In the genomic region with DNA sequence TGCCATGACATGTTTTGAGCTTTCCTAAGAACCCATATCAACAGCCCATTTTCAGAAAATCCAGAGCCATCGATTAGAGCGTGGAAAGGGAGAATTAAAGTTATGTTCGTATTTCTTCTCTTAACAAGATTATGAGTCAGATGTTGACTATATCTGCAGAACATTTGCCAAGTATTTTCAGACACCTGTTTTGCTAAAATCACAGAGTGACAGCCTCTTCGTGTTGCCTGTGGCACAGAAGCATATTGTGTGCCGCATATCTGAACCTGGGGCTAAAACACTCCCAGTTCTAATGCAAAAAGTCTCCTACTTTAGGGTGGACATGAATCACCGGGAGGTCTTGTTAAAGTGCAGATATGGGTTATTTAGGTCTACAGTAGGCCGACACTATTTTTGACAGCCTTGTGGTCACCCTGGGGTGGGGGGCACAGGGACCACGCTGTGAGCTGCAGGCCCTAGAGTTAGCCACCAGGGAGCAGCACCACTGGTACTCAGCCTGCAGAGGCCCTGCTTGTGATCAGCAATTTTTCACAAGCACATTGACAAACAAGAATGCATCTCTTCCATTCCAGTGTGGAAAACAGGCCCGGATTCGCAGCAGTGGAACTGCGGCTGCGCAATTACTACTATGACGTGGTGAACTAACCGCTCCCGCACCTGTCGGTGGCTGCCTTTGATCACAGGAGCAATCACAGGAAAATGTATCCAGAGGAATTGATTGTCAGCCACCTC, we compare ENCODE assay signal across 7 cellular contexts.
A peak's percentile ranks its signal among the peaks of the same experiment; 100 is the strongest.
DNase-seq lines count a peak whose midpoint lies in the region; ATAC-seq, FAIRE-seq and TF ChIP-seq lines count a peak whose summit lies in the region.

No MANE protein-coding gene starts in this region.

- no peak overlapping the region for H3K27ac ChIP-seq in small intestine (ENCODE audit: low read depth in 1 of 2, low read length in 1 of 2)

- H3K4me1 ChIP-seq in small intestine (ENCODE audit: control insufficient read depth in 2 of 2, insufficient read depth in 1 of 2, low read depth in 1 of 2, low read length in 1 of 2) = no peaks in the 10 kb centered on the region

- POLR2A ChIA-PET in naive thymus-derived CD8-positive, alpha-beta T cell (lab: Charles Lee) = no interaction called here

- H3K36me3 ChIP-seq in small intestine (ENCODE audit: control insufficient read depth in 2 of 2, insufficient read depth in 2 of 2, low read length in 2 of 2) = peaks cover 0 to 9% of the 10 kb centered on the region in 2 donors

- no peak for ATAC-seq in naive thymus-derived CD8-positive, alpha-beta T cell
- no peak for ATAC-seq in HG03196 (IDR thresholded peaks at IDR 0.05; ENCODE audit: unreplicated experiment)

- 84 to 89% (median 88%) methylated on average over 16 of the region's 16 CpGs for WGBS in small intestine, 3 donors

- no peaks in the 10 kb centered on the region for H3K9me3 ChIP-seq in small intestine (ENCODE audit: control insufficient read depth, low read depth)

- H3K27ac Mint-ChIP-seq in osteocyte (ENCODE audit: unreplicated experiment) = no peak overlapping the region
- peak overlapping the region in 1 of 10 donors; percentile 65 for H3K27ac Mint-ChIP-seq in naive thymus-derived CD8-positive, alpha-beta T cell

- no peak overlapping the region for H3K4me3 Mint-ChIP-seq in osteocyte (ENCODE audit: unreplicated experiment)
- H3K4me3 Mint-ChIP-seq in naive thymus-derived CD8-positive, alpha-beta T cell = no peak overlapping the region

- H3K4me3 ChIP-seq in small intestine (ENCODE audit: low read depth in 1 of 2, low read length in 2 of 2) = no peak overlapping the region

- peaks cover 3% of the 10 kb centered on the region for H3K4me1 Mint-ChIP-seq in osteocyte (ENCODE audit: unreplicated experiment)
- H3K4me1 Mint-ChIP-seq in naive thymus-derived CD8-positive, alpha-beta T cell = no peaks in the 10 kb centered on the region

- no peaks in the 10 kb centered on the region for H3K36me3 Mint-ChIP-seq in osteocyte (ENCODE audit: unreplicated experiment)
- H3K36me3 Mint-ChIP-seq in naive thymus-derived CD8-positive, alpha-beta T cell = no peaks in the 10 kb centered on the region

- TF ChIP-seq CTCF in GM10266 (IDR thresholded peaks at IDR 0.05; ENCODE audit: control insufficient read depth, insufficient read depth, low read depth, missing control alignments) (peak; percentile 38), LNCAP (IDR thresholded peaks at IDR 0.05) (peak; percentile 85), osteocyte (IDR thresholded peaks at IDR 0.05) (peak; percentile 60)

- H3K27me3 ChIP-seq in small intestine (ENCODE audit: control insufficient read depth in 2 of 2, insufficient read depth in 2 of 2, low read length in 2 of 2) = no peaks in the 10 kb centered on the region

- no peak for DNase-seq in GM10266 (ENCODE audit: extremely low spot score)
- DNase-seq in dermis blood vessel endothelial cell = peak; percentile 36
- DNase-seq in osteocyte (ENCODE audit: extremely low spot score, unreplicated experiment) = no peak
- DNase-seq in naive thymus-derived CD8-positive, alpha-beta T cell = no peak
- DNase-seq in small intestine = no peak

- FAIRE-seq in small intestine (lab: Jason Lieb, UNC) = no peak

- H3K9me3 Mint-ChIP-seq in osteocyte (ENCODE audit: unreplicated experiment) = no peaks in the 10 kb centered on the region
- no peaks in the 10 kb centered on the region for H3K9me3 Mint-ChIP-seq in naive thymus-derived CD8-positive, alpha-beta T cell

- H3K27me3 Mint-ChIP-seq in osteocyte (ENCODE audit: unreplicated experiment) = peaks cover 36% of the 10 kb centered on the region
- peaks cover 0 to 3% (median 0%) of the 10 kb centered on the region in 5 donors for H3K27me3 Mint-ChIP-seq in naive thymus-derived CD8-positive, alpha-beta T cell
